Comparison of ENCODE assay signal across 9 cellular contexts in the genomic region with DNA sequence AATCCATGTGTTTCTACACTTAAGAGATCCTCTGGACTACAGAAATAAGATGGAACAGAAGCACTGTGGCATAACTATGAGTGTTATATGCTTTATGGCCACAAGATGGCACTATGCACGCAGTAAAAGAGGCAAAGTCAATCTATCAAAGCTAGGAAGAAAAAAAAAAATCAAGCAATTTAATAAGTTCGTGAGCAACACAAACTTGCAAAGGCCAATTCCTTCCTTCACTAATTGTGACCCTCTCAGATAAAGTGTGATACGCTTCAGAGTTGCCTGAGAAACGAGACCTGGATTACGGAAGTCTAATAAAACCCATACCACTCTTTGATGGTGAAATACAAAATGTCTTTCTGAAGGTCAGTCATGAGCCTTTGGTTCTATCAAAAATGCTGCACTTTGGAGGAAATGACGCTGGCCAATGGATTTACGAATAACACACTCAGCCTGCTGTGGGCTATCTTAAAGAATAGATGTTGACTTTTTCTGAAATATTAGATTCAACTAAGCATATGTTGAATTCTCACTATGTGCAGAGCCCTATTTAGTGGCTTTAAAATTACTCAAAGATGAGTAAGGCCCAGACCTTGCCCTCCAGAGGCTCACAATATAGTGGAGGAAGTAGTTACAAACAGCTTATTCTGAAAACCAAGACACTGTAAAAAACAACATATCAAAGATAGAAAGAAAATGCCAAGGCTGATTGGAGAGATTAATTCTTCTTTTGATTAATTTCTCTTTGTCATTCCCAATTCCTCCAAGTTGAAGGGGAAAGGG. TPM values are rescaled to one million over a fixed set of nuclear protein-coding genes. Genes with fewer than 3 reads are reported as not detected.
DNase-seq lines count a peak whose midpoint lies in the region; ATAC-seq and TF ChIP-seq lines count a peak whose summit lies in the region.
"Had no signal": no experiment of that assay in that cellular context is flagged by ENCODE, and none has a peak within 500 bp of the region (broad histone marks: within the 10 kb centered on the region; RNA-seq: fewer than 3 reads in every experiment).

No MANE protein-coding gene starts in this region.

- H3K27me3 Mint-ChIP-seq in activated T-helper 1 cell treated with anti-CD3 and anti-CD28 coated beads, Interleukin-12 subunit alpha, Interleukin-12 subunit beta, Interleukin-2, Interleukin-4 antibody, amounts not matched to agents 30 ng/mL and 10 ng/mL and 1 ng/mL, durations not matched to agents 14 hours and 24 hours and 36 hours (ENCODE audit: insufficient read depth), result peaks cover 6% of the 10 kb centered on the region
- no peaks in the 10 kb centered on the region for H3K27me3 Mint-ChIP-seq in progenitor cell of endocrine pancreas

- ATAC-seq in GM18499 (IDR thresholded peaks at IDR 0.05; ENCODE audit: insufficient read depth, unreplicated experiment), result peak; percentile 61
- peak; percentile 66 for ATAC-seq in HG03097 (IDR thresholded peaks at IDR 0.05; ENCODE audit: low FRiP score, unreplicated experiment)

- H3K4me3 Mint-ChIP-seq in activated T-helper 1 cell treated with anti-CD3 and anti-CD28 coated beads, Interleukin-12 subunit alpha, Interleukin-12 subunit beta, Interleukin-2, Interleukin-4 antibody, amounts not matched to agents 30 ng/mL and 10 ng/mL and 1 ng/mL, durations not matched to agents 14 hours and 24 hours and 36 hours, result no peak overlapping the region
- H3K4me3 Mint-ChIP-seq in progenitor cell of endocrine pancreas (ENCODE audit: low read depth), result no peak overlapping the region

- DNase-seq in NCI-H510A treated with DMSO at 0.1 percent for 48 hours (lab: John Stamatoyannopoulos, UW) (peak; percentile 95), head of caudate nucleus (peak in 25 of 42 donors; percentile 18 to 81 (median 58)), progenitor cell of endocrine pancreas (ENCODE audit: low spot score, unreplicated experiment) (peak; percentile 20), cortex of kidney (lab: John Stamatoyannopoulos, UW) (no peak)
- DNase-seq in activated T-helper 1 cell treated with anti-CD3 and anti-CD28 coated beads, Interleukin-12 subunit alpha, Interleukin-12 subunit beta, Interleukin-2, Interleukin-4 antibody, amounts not matched to agents 30 ng/mL and 10 ng/mL and 1 ng/mL, durations not matched to agents 14 hours and 24 hours and 36 hours (ENCODE audit: low spot score), result peak; percentile 6

- H3K9me3 Mint-ChIP-seq in activated T-helper 1 cell treated with anti-CD3 and anti-CD28 coated beads, Interleukin-12 subunit alpha, Interleukin-12 subunit beta, Interleukin-2, Interleukin-4 antibody, amounts not matched to agents 30 ng/mL and 10 ng/mL and 1 ng/mL, durations not matched to agents 14 hours and 24 hours and 36 hours, result no peaks in the 10 kb centered on the region
- H3K9me3 Mint-ChIP-seq in progenitor cell of endocrine pancreas (ENCODE audit: low read depth), result no peaks in the 10 kb centered on the region

- H3K4me1 Mint-ChIP-seq in activated T-helper 1 cell treated with anti-CD3 and anti-CD28 coated beads, Interleukin-12 subunit alpha, Interleukin-12 subunit beta, Interleukin-2, Interleukin-4 antibody, amounts not matched to agents 30 ng/mL and 10 ng/mL and 1 ng/mL, durations not matched to agents 14 hours and 24 hours and 36 hours (ENCODE audit: low read depth), result no peaks in the 10 kb centered on the region
- H3K4me1 Mint-ChIP-seq in progenitor cell of endocrine pancreas (ENCODE audit: low read depth), result peaks cover 16% of the 10 kb centered on the region

- no peak overlapping the region for H3K27ac ChIP-seq in C4-2B

- no peak overlapping the region for H3K27ac Mint-ChIP-seq in activated T-helper 1 cell treated with anti-CD3 and anti-CD28 coated beads, Interleukin-12 subunit alpha, Interleukin-12 subunit beta, Interleukin-2, Interleukin-4 antibody, amounts not matched to agents 30 ng/mL and 10 ng/mL and 1 ng/mL, durations not matched to agents 14 hours and 24 hours and 36 hours
- peak overlapping the region; percentile 90 for H3K27ac Mint-ChIP-seq in progenitor cell of endocrine pancreas

- no peaks in the 10 kb centered on the region for H3K36me3 Mint-ChIP-seq in activated T-helper 1 cell treated with anti-CD3 and anti-CD28 coated beads, Interleukin-12 subunit alpha, Interleukin-12 subunit beta, Interleukin-2, Interleukin-4 antibody, amounts not matched to agents 30 ng/mL and 10 ng/mL and 1 ng/mL, durations not matched to agents 14 hours and 24 hours and 36 hours (ENCODE audit: low read depth)
- peaks cover 2% of the 10 kb centered on the region for H3K36me3 Mint-ChIP-seq in progenitor cell of endocrine pancreas (ENCODE audit: insufficient read depth)

- TF ChIP-seq CTCF in C4-2B (conservative IDR thresholded peaks at IDR 0.05) (peak; percentile 82), progenitor cell of endocrine pancreas (IDR thresholded peaks at IDR 0.05; ENCODE audit: unreplicated experiment) (peak; percentile 86)

- intact Hi-C loops in activated T-helper 1 cell treated with anti-CD3 and anti-CD28 coated beads, Interleukin-12 subunit alpha, Interleukin-12 subunit beta, Interleukin-2, Interleukin-4 antibody, amounts not matched to agents 30 ng/mL and 10 ng/mL and 1 ng/mL, durations not matched to agents 14 hours and 24 hours and 36 hours (cut with micrococcal nuclease), result loop anchor here (1.0 to 5.0 kb wide), 6 partner anchors 71 to 421 kb away; no protein-coding TSS in a partner anchor
- intact Hi-C loops in head of caudate nucleus (cut with DNase I), result loop anchor here (2.0 to 10.0 kb wide), 3 partner anchors 167 to 419 kb away; no protein-coding TSS in a partner anchor

RNA-seq across cellular contexts. Expression of a gene that starts 35.5 kb away (rescaled TPM):
- total RNA-seq in activated T-helper 1 cell treated with anti-CD3 and anti-CD28 coated beads, Interleukin-12 subunit alpha, Interleukin-12 subunit beta, Interleukin-2, Interleukin-4 antibody, amounts not matched to agents 30 ng/mL and 10 ng/mL and 1 ng/mL, durations not matched to agents 14 hours and 24 hours and 36 hours, result not detected in 2 replicates
- 150 and 157 TPM in 2 replicates for total RNA-seq in progenitor cell of endocrine pancreas
- total RNA-seq: T-helper 2 cell treated with Interferon-gamma antibody and Interleukin-4, amounts not matched to agents 100 ng/mL and 5 ng/mL, for 36 hours had no signal

RNA-seq across cellular contexts. Expression of a gene that starts 58.2 kb away (rescaled TPM):
- total RNA-seq in activated T-helper 1 cell treated with anti-CD3 and anti-CD28 coated beads, Interleukin-12 subunit alpha, Interleukin-12 subunit beta, Interleukin-2, Interleukin-4 antibody, amounts not matched to agents 30 ng/mL and 10 ng/mL and 1 ng/mL, durations not matched to agents 14 hours and 24 hours and 36 hours, result 0.18 and 0.42 TPM in 2 replicates
- total RNA-seq in progenitor cell of endocrine pancreas, result 119 and 120 TPM in 2 replicates

Comparison
In these comparisons a context has a peak if more than half of its experiments do, and no peak if none do; other contexts are left out.
1. RNA of a gene that starts 35.5 kb away (total RNA-seq): 150 to 157 TPM in progenitor cell of endocrine pancreas; not detected in activated T-helper 1 cell treated with anti-CD3 and anti-CD28 coated beads, Interleukin-12 subunit alpha, Interleukin-12 subunit beta, Interleukin-2, Interleukin-4 antibody, amounts not matched to agents 30 ng/mL and 10 ng/mL and 1 ng/mL, durations not matched to agents 14 hours and 24 hours and 36 hours; every median in the first group is over 100 times any median in the second.
2. RNA of a gene that starts 58.2 kb away (total RNA-seq): 119 to 120 TPM in progenitor cell of endocrine pancreas; 0.18 to 0.42 TPM in activated T-helper 1 cell treated with anti-CD3 and anti-CD28 coated beads, Interleukin-12 subunit alpha, Interleukin-12 subunit beta, Interleukin-2, Interleukin-4 antibody, amounts not matched to agents 30 ng/mL and 10 ng/mL and 1 ng/mL, durations not matched to agents 14 hours and 24 hours and 36 hours; every median in the first group is over 10 times any median in the second.